ENCODE assay signal across 33 cellular contexts in the genomic region with DNA sequence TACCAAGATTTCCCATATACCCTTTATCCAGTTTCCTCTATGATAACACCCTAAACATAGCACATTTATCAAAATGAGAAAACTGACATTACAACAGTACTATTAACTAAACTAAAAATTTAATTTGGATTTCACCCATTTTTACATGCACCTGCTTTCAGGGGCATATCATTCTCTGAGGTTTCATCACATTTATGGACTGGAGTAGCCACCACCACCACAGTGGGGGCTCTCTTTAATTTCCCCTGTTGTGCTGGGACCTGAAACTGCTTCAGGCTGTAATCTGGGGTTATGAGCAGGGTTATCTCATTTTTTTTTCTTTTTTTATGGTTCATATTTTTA.
"Had no signal": no experiment of that assay in that cellular context is flagged by ENCODE, and none has a peak within 500 bp of the region (broad histone marks: within the 10 kb centered on the region; RNA-seq: fewer than 3 reads in every experiment).

No MANE protein-coding gene starts in this region.

- H3K27me3 ChIP-seq: MG63 had no signal

- DNase-seq: Karpas-422, Kasumi-1, MG63, MM.1S, MV-4-11, NCI-H1048, NCI-H1092, NCI-H1092 treated with DMSO at 0.1 percent for 48 hours, NCI-H1105, NCI-H1105 treated with DMSO at 0.1 percent for 48 hours, NCI-H1417, NCI-H1417 treated with DMSO at 0.1 percent for 48 hours, NCI-H1436, NCI-H1436 treated with DMSO at 0.1 percent for 48 hours, NCI-H1694, NCI-H1694 treated with DMSO at 0.1 percent for 48 hours, NCI-H187, NCI-H187 treated with DMSO at 0.1 percent for 48 hours, NCI-H2029, NCI-H2029 treated with DMSO at 0.1 percent for 48 hours, NCI-H2081, NCI-H2081 treated with DMSO at 0.1 percent for 48 hours, NCI-H2107, NCI-H2171, NCI-H2171 treated with DMSO at 0.1 percent for 48 hours, NCI-H226, NCI-H345, NCI-H446, NCI-H446 treated with DMSO at 0.1 percent for 48 hours, NCI-H510A, NCI-H510A treated with DMSO at 0.1 percent for 48 hours, NCI-H524, NCI-H524 treated with DMSO at 0.1 percent for 48 hours had no signal

- H3K4me3 ChIP-seq: MG63 had no signal

- H3K36me3 ChIP-seq: MG63 had no signal

- H3K9me3 ChIP-seq: MG63 had no signal
